Comparison of ENCODE assay signal across 8 cellular contexts in the genomic region with DNA sequence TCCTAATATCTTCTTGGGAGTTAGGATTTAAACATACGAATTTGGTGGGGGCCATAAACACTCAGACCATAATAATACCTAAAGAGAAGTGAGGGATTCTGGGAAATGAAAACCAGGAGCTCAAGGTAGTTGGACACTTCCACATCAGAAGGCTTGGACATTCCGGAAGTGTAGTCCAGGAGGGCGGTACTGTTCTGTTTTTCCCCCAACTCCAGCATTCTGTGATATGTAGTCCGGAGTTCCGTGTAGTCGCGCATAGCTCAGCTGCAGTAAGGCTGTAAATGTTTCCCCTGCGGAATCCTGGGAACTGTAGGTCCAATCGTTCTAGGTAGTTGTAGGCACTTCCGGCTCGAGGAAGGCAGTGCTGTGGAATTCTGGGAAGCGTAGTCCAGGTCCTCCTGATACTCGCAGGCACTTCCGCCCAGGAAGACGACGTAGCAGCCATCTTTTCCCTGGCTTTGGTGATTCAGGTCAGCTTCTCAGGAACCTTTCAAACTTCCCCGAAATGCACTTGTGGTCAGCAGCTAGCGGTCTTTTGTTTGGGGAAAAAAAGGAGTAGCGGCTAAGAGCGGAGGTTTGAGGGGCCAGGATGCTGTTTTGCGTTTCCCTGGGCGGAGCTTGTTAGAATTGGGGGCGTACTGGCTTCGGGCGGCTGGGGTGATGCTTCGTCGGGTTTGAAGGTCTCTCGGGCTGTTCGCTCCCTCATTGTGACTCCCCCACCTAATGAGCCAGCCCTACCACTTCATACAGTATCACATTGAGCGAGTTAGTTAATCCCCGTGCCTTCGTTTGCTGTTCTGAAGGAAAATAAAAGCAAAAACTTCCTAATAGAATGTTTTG. TPM values are rescaled to one million over a fixed set of nuclear protein-coding genes. Genes with fewer than 3 reads are reported as not detected.
DNase-seq lines count a peak whose midpoint lies in the region; ATAC-seq and TF ChIP-seq lines count a peak whose summit lies in the region.

A gene (plus strand): TSS at position 428 of the 840 bp plus-strand sequence. CDS start 4,981 bp downstream, outside the sequence.

- dilution Hi-C loops in IMR-90 (cut with HindIII; ENCODE audit: low sequenced_read_pairs, unreplicated experiment), result no loop called here

- peak within 1 kb of the TSS; percentile 88 for H3K27ac ChIP-seq in IMR-90 (ENCODE audit: insufficient read depth, low read length)
- H3K27ac ChIP-seq in mucosa of rectum (ENCODE audit: low read depth in 2 of 2, low read length in 2 of 2), result peak within 1 kb of the TSS; percentile 75 to 78

- H2AK5ac ChIP-seq in IMR-90 (ENCODE audit: low read depth, low read length), result peak within 1 kb of the TSS; percentile 54

- DNase-seq in D341Med (ENCODE audit: low spot score) (peak; percentile 89), IMR-90 (peak; percentile 99), OCI-M1 (lab: John Stamatoyannopoulos, UW) (peak; percentile 99), activated T-cell treated with anti-CD3 and anti-CD28 coated beads for 48 hours (ENCODE audit: low read depth) (peak; percentile 66), erythroblast (lab: John Stamatoyannopoulos, UW) (peak; percentile 92 to 95)
- DNase-seq in stimulated activated CD8-positive, alpha-beta memory T cell treated with anti-CD3 and anti-CD28 coated beads, Interleukin-4, amount 100 ng/mL, for 48 hours, result peak; percentile 82

- intact Hi-C loops in IMR-90 (cut with micrococcal nuclease), result loop anchor here (2.0 to 10.0 kb wide), 2 partner anchors 52 to 140 kb away; a partner anchor contains a TSS

- H3K4ac ChIP-seq in IMR-90 (ENCODE audit: low read depth, low read length), result peak within 1 kb of the TSS; percentile 97

- peak within 1 kb of the TSS; percentile 89 for H2BK5ac ChIP-seq in IMR-90 (ENCODE audit: low read depth, low read length, poor library complexity, severe bottlenecking)

- peaks cover 19% of the 10 kb centered on the region for H3K36me3 ChIP-seq in IMR-90 (ENCODE audit: control insufficient read depth, insufficient read depth, low read length)
- H3K36me3 ChIP-seq in mucosa of rectum (ENCODE audit: control insufficient read depth in 2 of 2, insufficient read depth in 2 of 2, low read length in 2 of 2), result peaks cover 23 to 26% of the 10 kb centered on the region in 2 donors

- H3K27me3 ChIP-seq in IMR-90 (ENCODE audit: control insufficient read depth, insufficient read depth, low read length), result no peaks in the 10 kb centered on the region
- no peaks in the 10 kb centered on the region for H3K27me3 ChIP-seq in mucosa of rectum (ENCODE audit: control insufficient read depth in 2 of 2, insufficient read depth in 2 of 2, low read length in 2 of 2)

- peak within 1 kb of the TSS; percentile 85 for H4K91ac ChIP-seq in IMR-90 (ENCODE audit: insufficient read depth, low read depth, low read length)

- peak within 1 kb of the TSS; percentile 86 for H4K5ac ChIP-seq in IMR-90 (ENCODE audit: low read depth, low read length)

- H3K9me3 ChIP-seq in IMR-90 (ENCODE audit: control insufficient read depth, insufficient read depth, low read length), result 0 out of 2 replicates have a peak, but pooled peaks cover 3% of the 10 kb centered on the region
- peaks cover 16% of the 10 kb centered on the region in 2 donors for H3K9me3 ChIP-seq in mucosa of rectum (ENCODE audit: control insufficient read depth in 2 of 2, low read length in 2 of 2)

- H3K4me2 ChIP-seq in IMR-90 (ENCODE audit: low read depth, low read length), result peak within 1 kb of the TSS; percentile 78

- peak within 1 kb of the TSS; percentile 54 to 97 for H4K8ac ChIP-seq in IMR-90 (ENCODE audit: low read depth in 2 of 2, low read length in 2 of 2)

- peak within 1 kb of the TSS; percentile 70 for H3K18ac ChIP-seq in IMR-90 (ENCODE audit: low read depth, low read length)

- CTCF ChIA-PET in IMR-90 (lab: Yijun Ruan, JAX), result interaction anchor here (1.1 kb wide), 1 partner anchor 11 kb away, joined by 3 read pairs; no protein-coding TSS in a partner anchor

- H3K79me1 ChIP-seq in IMR-90 (ENCODE audit: low read depth in 1 of 2, low read length in 2 of 2), result peaks cover 15 to 33% of the 10 kb centered on the region in 2 experiments

- H3K4me1 ChIP-seq in IMR-90 (ENCODE audit: control insufficient read depth, insufficient read depth, low read length) (no peaks in the 10 kb centered on the region), mucosa of rectum (ENCODE audit: control insufficient read depth in 2 of 2, insufficient read depth in 2 of 2, low read length in 2 of 2) (peaks cover 8 to 9% of the 10 kb centered on the region in 2 donors)

- in situ Hi-C loops in IMR-90 (cut with MboI; ENCODE audit: low sequenced_read_pairs), result no loop called here

- no peak within 1 kb of the TSS for H2BK20ac ChIP-seq in IMR-90 (ENCODE audit: low read depth, low read length)

- peak within 1 kb of the TSS; percentile 94 for H2AFZ ChIP-seq in IMR-90 (replicated peaks; ENCODE audit: low read length, poor library complexity)

- no peak within 1 kb of the TSS for H2BK15ac ChIP-seq in IMR-90 (ENCODE audit: low read depth, low read length)

- whole genome bisulfite sequencing in IMR-90 (ENCODE audit: extremely low coverage in 2 of 2, insufficient read length in 1 of 2), 2 experiments, result 0% methylated on average over 6 of the region's 32 CpGs; no CpG with 5 or more reads in 1 of the 2 experiments

- TF ChIP-seq POLR2A in IMR-90 (IDR thresholded peaks at IDR 0.05; ENCODE audit: low read depth, low read length) (peak; percentile 24; the same call in 1 of the 2 replicates), erythroblast (IDR thresholded peaks at IDR 0.05; ENCODE audit: low read length) (peak; percentile 84)

- H3K9ac ChIP-seq in IMR-90 (ENCODE audit: low read depth, low read length), result peak within 1 kb of the TSS; percentile 94
- H3K9ac ChIP-seq in mucosa of rectum (ENCODE audit: low read depth in 1 of 2, low read length in 2 of 2), result peak within 1 kb of the TSS; percentile 84 to 86

- TF ChIP-seq RAD21 in IMR-90 (IDR thresholded peaks at IDR 0.05; ENCODE audit: low read length), result no peak

- no peaks in the 10 kb centered on the region for H4K20me1 ChIP-seq in IMR-90 (ENCODE audit: insufficient read depth, low read length)

- H2BK120ac ChIP-seq in IMR-90 (ENCODE audit: low read depth, low read length), result peak within 1 kb of the TSS; percentile 71

- peak within 1 kb of the TSS; percentile 72 for H3K4me3 ChIP-seq in IMR-90 (ENCODE audit: insufficient read depth, low read depth, low read length)
- H3K4me3 ChIP-seq in mucosa of rectum (ENCODE audit: low read length in 2 of 2), result peak within 1 kb of the TSS; percentile 94 to 95

- H3K23ac ChIP-seq in IMR-90 (ENCODE audit: low read depth, low read length), result peak within 1 kb of the TSS; percentile 96

- H3K9me1 ChIP-seq in IMR-90 (ENCODE audit: insufficient read depth, low read length), result no peaks in the 10 kb centered on the region

- H3K56ac ChIP-seq in IMR-90 (ENCODE audit: extremely low read depth, insufficient read depth, low read length), result peak within 1 kb of the TSS; percentile 91

- H3K14ac ChIP-seq in IMR-90 (replicated peaks; ENCODE audit: low read depth, low read length), result peak within 1 kb of the TSS; percentile 98

- no TSS peak for BruUV-seq in IMR-90 (replicated peaks; lab: Mats Ljungman, UMichigan)

- TF ChIP-seq CTCF in IMR-90 (conservative IDR thresholded peaks at IDR 0.05; ENCODE audit: low read depth, low read length), result no peak

- ATAC-seq in GM21447 (IDR thresholded peaks at IDR 0.05; ENCODE audit: unreplicated experiment) (peak; percentile 93), IMR-90 (ENCODE audit: low read depth) (peak; percentile 97)

- POLR2A ChIA-PET in IMR-90 (lab: Charles Lee; ENCODE audit: unreplicated experiment), result no interaction called here

- H2AK9ac ChIP-seq in IMR-90 (replicated peaks; ENCODE audit: low read depth, low read length, poor library complexity), result peak within 1 kb of the TSS; percentile 33

TF ChIP-seq in IMR-90, 13 proteins besides CTCF, POLR2A, EP300 and RAD21:
- TF ChIP-seq MAFK (IDR thresholded peaks at IDR 0.05; ENCODE audit: low read depth, low read length), result 0 out of 2 replicates have a peak, but pooled peaks have one; percentile 2
- TF ChIP-seq, protein P1, sequence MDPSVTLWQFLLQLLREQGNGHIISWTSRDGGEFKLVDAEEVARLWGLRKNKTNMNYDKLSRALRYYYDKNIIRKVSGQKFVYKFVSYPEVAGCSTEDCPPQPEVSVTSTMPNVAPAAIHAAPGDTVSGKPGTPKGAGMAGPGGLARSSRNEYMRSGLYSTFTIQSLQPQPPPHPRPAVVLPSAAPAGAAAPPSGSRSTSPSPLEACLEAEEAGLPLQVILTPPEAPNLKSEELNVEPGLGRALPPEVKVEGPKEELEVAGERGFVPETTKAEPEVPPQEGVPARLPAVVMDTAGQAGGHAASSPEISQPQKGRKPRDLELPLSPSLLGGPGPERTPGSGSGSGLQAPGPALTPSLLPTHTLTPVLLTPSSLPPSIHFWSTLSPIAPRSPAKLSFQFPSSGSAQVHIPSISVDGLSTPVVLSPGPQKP (IDR thresholded peaks at IDR 0.05; ENCODE audit: borderline replicate concordance, low read depth, low read length), result no peak
- no peak for TF ChIP-seq CHD1 (IDR thresholded peaks at IDR 0.05; ENCODE audit: low read depth, low read length)

RNA-seq across cellular contexts. Expression of the gene that starts here (rescaled TPM):
- total RNA-seq in IMR-90 (2012; rRNA removed), result 14.0 and 16.7 TPM in 2 replicates
- 12.6 and 15.7 TPM in 2 replicates for polyA plus RNA-seq in IMR-90 (2012; rRNA removed)
- 4.1 and 10.8 TPM in 2 replicates for polyA plus RNA-seq in IMR-90 (2012; cell fraction: cytosol; rRNA removed)
- 5.4 and 30.3 TPM in 2 replicates for polyA plus RNA-seq in IMR-90 (2012; cell fraction: nucleus; rRNA removed; ENCODE audit: low replicate concordance)

Comparison
In these comparisons a context has a peak if more than half of its experiments do, and no peak if none do; other contexts are left out.
1. Peak in every context shown above with its lines: DNase-seq, ATAC-seq, H3K4me3 ChIP-seq and H3K27ac ChIP-seq.